ENCODE assay signal across 8 cellular contexts in genomic region chr19:42397315-42398166, GRCh38. TPM values are rescaled to one million over a fixed set of nuclear protein-coding genes. Genes with fewer than 3 reads are reported as not detected.
DNase-seq lines count a peak whose midpoint lies in the region; TF ChIP-seq lines count a peak whose summit lies in the region.

No MANE protein-coding gene starts in this region.

- POLR2A ChIA-PET in Caco-2 (lab: Charles Lee) = interaction anchor here (0.6 to 2.4 kb wide), 15 partner anchors 9 to 1023 kb away, joined by 3 to 14 read pairs (median 3); partner anchors contain the start of genes DEDD2 and GSK3A

- H3K4me2 ChIP-seq in osteoblast (ENCODE audit: insufficient read depth, low read length) = peak overlapping the region; percentile 98

- H3K36me3 Mint-ChIP-seq in Caco-2 (ENCODE audit: insufficient read depth, unreplicated experiment) (peaks cover 33% of the 10 kb centered on the region), endodermal cell (ENCODE audit: low read depth) (peaks cover 7% of the 10 kb centered on the region)

- H3K4me3 ChIP-seq in Caco-2 (ENCODE audit: low read depth, low read length) = peak overlapping the region; percentile 64
- peak overlapping the region; percentile 76 for H3K4me3 ChIP-seq in NT2/D1 (ENCODE audit: insufficient read length, low read depth)
- peak overlapping the region; percentile 95 for H3K4me3 ChIP-seq in endodermal cell (ENCODE audit: low read length)
- peak overlapping the region; percentile 74 for H3K4me3 ChIP-seq in osteoblast (ENCODE audit: insufficient read depth, low read length)

- H3K4me3 Mint-ChIP-seq in Caco-2 (ENCODE audit: unreplicated experiment) (peak overlapping the region; percentile 97), endodermal cell (peak overlapping the region; percentile 78)

- H3K27me3 ChIP-seq in Caco-2 (replicated peaks; ENCODE audit: control insufficient read depth, insufficient read depth, low read length) (no peaks in the 10 kb centered on the region), NT2/D1 (ENCODE audit: insufficient read depth, insufficient read length) (peaks cover 11% of the 10 kb centered on the region), endodermal cell (ENCODE audit: control insufficient read depth, insufficient read depth, low read length, poor library complexity, severe bottlenecking) (no peaks in the 10 kb centered on the region), osteoblast (ENCODE audit: insufficient read depth, low read length) (no peaks in the 10 kb centered on the region)

- intact Hi-C loops in Caco-2 (cut with micrococcal nuclease; ENCODE audit: unreplicated experiment) = loop anchor here (1.0 kb wide), 1 partner anchor 10 kb away; no protein-coding TSS in a partner anchor

- no peaks in the 10 kb centered on the region for H3K27me3 Mint-ChIP-seq in Caco-2 (ENCODE audit: insufficient read depth, unreplicated experiment)
- H3K27me3 Mint-ChIP-seq in endodermal cell (ENCODE audit: insufficient read depth) = peaks cover 19% of the 10 kb centered on the region

- H2AFZ ChIP-seq in osteoblast (ENCODE audit: low read length) = peak overlapping the region; percentile 93

- BruUV-seq in Caco-2 (replicated peaks; lab: Mats Ljungman, UMichigan) = TSS peak; percentile 86

- peaks cover 5% of the 10 kb centered on the region for H4K20me1 ChIP-seq in osteoblast (ENCODE audit: insufficient read depth, low read length)

- CTCF ChIA-PET in Caco-2 (lab: Charles Lee) = interaction anchor here (0.9 to 1.6 kb wide), 7 partner anchors 9 to 156 kb away, joined by 3 to 13 read pairs (median 6); no protein-coding TSS in a partner anchor

- WGBS in endodermal cell (ENCODE audit: insufficient coverage in 1 of 2, insufficient read length in 1 of 2), 2 experiments = 25 to 40% methylated on average over 15 to 22 of the region's 22 CpGs

- H3K9me3 Mint-ChIP-seq in Caco-2 (ENCODE audit: unreplicated experiment) = no peaks in the 10 kb centered on the region
- H3K9me3 Mint-ChIP-seq in endodermal cell = no peaks in the 10 kb centered on the region

- DNase-seq in Caco-2 (peak in 1 of 2 experiments; percentile 26), NT2/D1 (ENCODE audit: low read depth, low spot score) (no peak), endodermal cell (no peak), osteoblast (ENCODE audit: insufficient read length, low spot score, missing footprints) (peak; percentile 54), hippocampal formation (lab: John Stamatoyannopoulos, UW) (no peak), NCI-H2107 (lab: John Stamatoyannopoulos, UW) (no peak), OCI-M1 (lab: John Stamatoyannopoulos, UW) (no peak), COLO829 (ENCODE audit: low spot score) (no peak)

- H3K79me2 ChIP-seq in osteoblast (ENCODE audit: insufficient read depth, low read length) = peaks cover 7% of the 10 kb centered on the region

- H3K36me3 ChIP-seq in Caco-2 (ENCODE audit: control insufficient read depth, insufficient read depth, low read length) = no peaks in the 10 kb centered on the region
- H3K36me3 ChIP-seq in NT2/D1 (ENCODE audit: insufficient read depth, insufficient read length, low read length) = peaks cover 9% of the 10 kb centered on the region
- H3K36me3 ChIP-seq in endodermal cell (ENCODE audit: control insufficient read depth, insufficient read depth, low read length) = no peaks in the 10 kb centered on the region
- no peaks in the 10 kb centered on the region for H3K36me3 ChIP-seq in osteoblast (ENCODE audit: insufficient read depth, low read length)

- H3K9me3 ChIP-seq in Caco-2 (no peaks in the 10 kb centered on the region), NT2/D1 (ENCODE audit: insufficient read depth, low read length) (no peaks in the 10 kb centered on the region), endodermal cell (ENCODE audit: control insufficient read depth, low read length) (no peaks in the 10 kb centered on the region), osteoblast (ENCODE audit: low read depth, low read length) (no peaks in the 10 kb centered on the region)

- TF ChIP-seq CTCF in Caco-2 (IDR thresholded peaks at IDR 0.05; ENCODE audit: insufficient read depth in 1 of 2, low read depth in 1 of 2, low read length in 1 of 2, severe bottlenecking in 1 of 2, unreplicated experiment in 1 of 2) = no peak
- peak; percentile 19 for TF ChIP-seq CTCF in endodermal cell (conservative IDR thresholded peaks at IDR 0.05)
- TF ChIP-seq CTCF in osteoblast (IDR thresholded peaks at IDR 0.05; ENCODE audit: extremely low read depth, low read depth, low read length) = no peak

- peaks cover 27% of the 10 kb centered on the region for H3K4me1 Mint-ChIP-seq in Caco-2 (ENCODE audit: low read depth, unreplicated experiment)
- H3K4me1 Mint-ChIP-seq in endodermal cell = peaks cover 24% of the 10 kb centered on the region

- 0 out of 2 replicates have a peak, but pooled peaks cover 9% of the 10 kb centered on the region for H3K4me1 ChIP-seq in Caco-2
- H3K4me1 ChIP-seq in NT2/D1 (ENCODE audit: insufficient read depth, insufficient read length) = peaks cover 3% of the 10 kb centered on the region
- H3K4me1 ChIP-seq in endodermal cell (ENCODE audit: control insufficient read depth, insufficient read depth, low read length) = no peaks in the 10 kb centered on the region
- H3K4me1 ChIP-seq in osteoblast (ENCODE audit: insufficient read depth, low read length) = peaks cover 18% of the 10 kb centered on the region

- H3K27ac ChIP-seq in endodermal cell (ENCODE audit: low read depth, low read length) = no peak overlapping the region
- H3K27ac ChIP-seq in osteoblast (ENCODE audit: low read depth, low read length) = peak overlapping the region; percentile 98

- H3K27ac Mint-ChIP-seq in Caco-2 (ENCODE audit: unreplicated experiment) (peak overlapping the region; percentile 85), endodermal cell (peak overlapping the region; percentile 99)

- H3K9ac ChIP-seq in NT2/D1 (ENCODE audit: insufficient read length, low read depth) (peak overlapping the region; percentile 80), endodermal cell (ENCODE audit: extremely low read depth, low read length, poor library complexity, severe bottlenecking) (peak overlapping the region; percentile 67)

RNA-seq across cellular contexts. Expression of gene CNFN, which starts 7.4 kb away (rescaled TPM):
- total RNA-seq in Caco-2 (2022) (4.1 and 5.3 TPM in 2 replicates), endodermal cell (1 to 10 TPM; 5.0 to 6.6 TPM), osteoblast (not detected in 2 replicates)
- polyA plus RNA-seq in endodermal cell (2013, experiment 1 of 2) = 12.8 TPM
- polyA plus RNA-seq in endodermal cell (2013, experiment 2 of 2) = 12.1 TPM

RNA-seq across cellular contexts. Expression of gene LIPE, which starts 29.6 kb away (rescaled TPM):
- total RNA-seq in Caco-2 (2022) (20.0 and 21.7 TPM in 2 replicates), endodermal cell (1 to 10 TPM; 5.9 to 8.1 TPM), osteoblast (1.8 and 2.7 TPM in 2 replicates)
- 6.7 TPM for polyA plus RNA-seq in endodermal cell (2013, experiment 1 of 2)
- polyA plus RNA-seq in endodermal cell (2013, experiment 2 of 2) = 7.5 TPM

RNA-seq across cellular contexts. Expression of gene CXCL17, which starts 45.2 kb away (rescaled TPM):
- total RNA-seq in Caco-2 (2022) = 1.1 and 1.3 TPM in 2 replicates
- under 1 TPM in 1 of 2 donors, not detected in 1; 0.37 TPM for total RNA-seq in endodermal cell
- polyA plus RNA-seq in endodermal cell (2013, experiment 1 of 2) = not detected
- not detected for polyA plus RNA-seq in endodermal cell (2013, experiment 2 of 2)
- not detected in 2 replicates for total RNA-seq in osteoblast
